ENCODE assay signal across 12 cellular contexts in the genomic region with DNA sequence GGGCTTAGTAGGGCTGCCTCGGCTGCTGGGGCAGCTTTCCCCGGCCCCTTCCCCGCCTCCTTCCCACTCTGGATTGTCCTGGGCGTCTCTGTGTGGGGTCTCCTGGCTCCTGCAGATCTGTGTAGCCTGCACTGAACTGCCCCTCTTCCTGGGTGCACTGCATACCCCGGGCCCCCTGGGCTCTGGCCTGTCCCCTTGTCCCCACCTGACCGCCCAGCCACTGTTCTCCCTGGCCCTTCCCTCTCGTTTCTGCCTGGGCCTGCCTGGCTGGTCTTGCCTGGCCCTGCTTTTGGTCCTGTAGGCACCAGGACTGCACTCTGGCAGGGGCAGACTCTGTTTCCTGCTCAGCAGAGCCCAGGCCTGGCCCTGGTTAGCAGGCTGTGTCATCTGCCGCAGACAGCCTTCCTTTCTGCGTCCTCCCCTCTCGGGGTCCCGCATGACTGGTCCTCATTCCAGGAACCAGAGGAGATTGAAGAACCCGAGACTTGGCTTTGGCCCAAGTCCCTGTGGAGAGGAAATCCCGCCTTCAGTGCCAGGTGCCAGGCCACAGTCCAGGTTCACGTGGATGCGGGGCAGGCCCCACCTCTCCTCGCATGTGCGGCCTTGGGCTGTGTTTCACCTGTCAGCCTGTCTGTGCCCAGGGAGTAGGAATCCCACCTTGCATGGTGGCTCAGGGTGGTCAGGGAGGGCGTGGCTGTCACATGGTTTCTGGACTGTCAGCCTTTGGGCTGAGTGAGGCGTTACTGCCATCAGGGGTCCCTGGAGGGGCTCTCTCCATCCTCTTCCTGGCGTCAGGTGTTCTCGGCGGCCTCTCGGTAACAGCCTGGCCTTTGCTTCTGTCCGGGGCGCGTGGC. TPM values are rescaled to one million over a fixed set of nuclear protein-coding genes. Genes with fewer than 3 reads are reported as not detected.
DNase-seq lines count a peak whose midpoint lies in the region; ATAC-seq, FAIRE-seq and TF ChIP-seq lines count a peak whose summit lies in the region.
"Had no signal": no experiment of that assay in that cellular context is flagged by ENCODE, and none has a peak within 500 bp of the region (broad histone marks: within the 10 kb centered on the region; RNA-seq: fewer than 3 reads in every experiment).

No MANE protein-coding gene starts in this region.

- ATAC-seq in stimulated activated naive CD8-positive, alpha-beta T cell treated with anti-CD3 and anti-CD28 coated beads, Interleukin-15, Interleukin-2, amounts not matched to agents 100 U/mL and 50 U/mL, for 24 hours = no peak
- no peak for ATAC-seq in stimulated activated naive CD8-positive, alpha-beta T cell treated with anti-CD3 and anti-CD28 coated beads, Interleukin-15, amount 100 ng/mL, for 72 hours
- ATAC-seq in left lung = peak; percentile 7

- peak overlapping the region in 1 of 2 donors; percentile 61 for H3K4me3 Mint-ChIP-seq in stimulated activated naive CD8-positive, alpha-beta T cell treated with anti-CD3 and anti-CD28 coated beads, Interleukin-15, amount 100 ng/mL, for 72 hours
- H3K4me3 Mint-ChIP-seq in type B pancreatic cell = no peak overlapping the region

- H3K27ac Mint-ChIP-seq in stimulated activated naive CD8-positive, alpha-beta T cell treated with anti-CD3 and anti-CD28 coated beads, Interleukin-15, amount 100 ng/mL, for 72 hours = peak overlapping the region in 1 of 2 donors; percentile 34
- H3K27ac Mint-ChIP-seq in type B pancreatic cell = no peak overlapping the region

- no peak overlapping the region for H3K4me3 ChIP-seq in left lung
- H3K4me3 ChIP-seq: ascending aorta, smooth muscle cell had no signal

- no peak for FAIRE-seq in urothelium cell line (lab: Jason Lieb, UNC)

- peaks cover 93% of the 10 kb centered on the region for H3K4me1 Mint-ChIP-seq in stimulated activated naive CD8-positive, alpha-beta T cell treated with anti-CD3 and anti-CD28 coated beads, Interleukin-15, amount 100 ng/mL, for 72 hours
- H3K4me1 Mint-ChIP-seq in type B pancreatic cell (ENCODE audit: unreplicated experiment) = peaks cover 9% of the 10 kb centered on the region

- no peak overlapping the region for H3K27ac ChIP-seq in left lung
- H3K27ac ChIP-seq: ascending aorta, C4-2B had no signal

- no peaks in the 10 kb centered on the region for H3K9me3 Mint-ChIP-seq in stimulated activated naive CD8-positive, alpha-beta T cell treated with anti-CD3 and anti-CD28 coated beads, Interleukin-15, amount 100 ng/mL, for 72 hours
- no peaks in the 10 kb centered on the region for H3K9me3 Mint-ChIP-seq in type B pancreatic cell

- TF ChIP-seq CTCF in left lung (IDR thresholded peaks at IDR 0.05) (no peak), type B pancreatic cell (conservative IDR thresholded peaks at IDR 0.05) (no peak)

- intact Hi-C loops in left lung (cut with DNase I) = no loop called here

- DNase-seq in stimulated activated naive CD8-positive, alpha-beta T cell treated with anti-CD3 and anti-CD28 coated beads, Interleukin-15, Interleukin-2, amounts not matched to agents 100 U/mL and 50 U/mL, for 24 hours = peak; percentile 35
- no peak for DNase-seq in stimulated activated naive CD8-positive, alpha-beta T cell treated with anti-CD3 and anti-CD28 coated beads, Interleukin-15, amount 100 ng/mL, for 72 hours
- DNase-seq in RPMI8226 (peak; percentile 58), left lung (peak in 1 of 2 donors; percentile 39), type B pancreatic cell (ENCODE audit: extremely low spot score, unreplicated experiment) (no peak), SHP77 treated with DMSO at 0.1 percent for 48 hours (lab: John Stamatoyannopoulos, UW) (no peak), urothelium cell line (ENCODE audit: low spot score) (no peak), OCI-M1 (lab: John Stamatoyannopoulos, UW) (no peak)
- DNase-seq: mammary epithelial cell had no signal

- no peaks in the 10 kb centered on the region for H3K36me3 ChIP-seq in left lung
- H3K36me3 ChIP-seq: ascending aorta had no signal

- peaks cover 0 to 85% of the 10 kb centered on the region in 2 donors for H3K4me1 ChIP-seq in left lung

- no peaks in the 10 kb centered on the region for H3K36me3 Mint-ChIP-seq in type B pancreatic cell

- no peaks in the 10 kb centered on the region for H3K9me3 ChIP-seq in left lung
- H3K9me3 ChIP-seq: ascending aorta had no signal

- no peaks in the 10 kb centered on the region for H3K27me3 ChIP-seq in left lung
- H3K27me3 ChIP-seq: ascending aorta had no signal

- no peaks in the 10 kb centered on the region for H3K27me3 Mint-ChIP-seq in stimulated activated naive CD8-positive, alpha-beta T cell treated with anti-CD3 and anti-CD28 coated beads, Interleukin-15, amount 100 ng/mL, for 72 hours
- no peaks in the 10 kb centered on the region for H3K27me3 Mint-ChIP-seq in type B pancreatic cell

RNA-seq across cellular contexts. Expression of a gene that starts 9.2 kb away (rescaled TPM):
- total RNA-seq in left lung (10 to 100 TPM; 32.0 to 37.0 TPM), type B pancreatic cell (ENCODE audit: low replicate concordance) (26.2 and 26.6 TPM in 2 replicates)

Comparison
In these comparisons a context has a peak if more than half of its experiments do, and no peak if none do; other contexts are left out.
1. DNase-seq: peak in stimulated activated naive CD8-positive, alpha-beta T cell treated with anti-CD3 and anti-CD28 coated beads, Interleukin-15, Interleukin-2, amounts not matched to agents 100 U/mL and 50 U/mL, for 24 hours (single experiment) and RPMI8226 (single experiment); none in stimulated activated naive CD8-positive, alpha-beta T cell treated with anti-CD3 and anti-CD28 coated beads, Interleukin-15, amount 100 ng/mL, for 72 hours (0 of 2), type B pancreatic cell (single experiment), SHP77 treated with DMSO at 0.1 percent for 48 hours (single experiment), urothelium cell line (single experiment) and OCI-M1 (single experiment).